Comparison of ENCODE assay signal across 9 cellular contexts in the genomic region with DNA sequence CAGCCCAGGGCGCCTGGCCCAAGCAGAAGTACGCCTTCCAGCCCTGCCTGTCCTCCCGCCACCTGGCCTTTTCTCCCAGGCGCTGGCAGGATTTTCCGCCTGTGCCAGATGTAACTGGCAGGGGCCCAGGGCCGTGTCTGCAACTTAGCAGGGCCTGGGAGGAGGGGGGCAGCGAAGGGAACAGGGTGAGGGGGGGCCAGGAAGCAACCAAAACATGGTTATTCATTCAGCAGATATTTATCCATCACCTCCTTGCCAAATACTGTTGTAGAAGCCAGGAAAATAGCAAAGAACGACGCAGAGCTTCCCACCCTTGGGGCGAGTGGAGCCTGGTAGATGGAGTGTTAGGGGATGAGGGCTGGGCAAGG. TPM values are rescaled to one million over a fixed set of nuclear protein-coding genes. Genes with fewer than 3 reads are reported as not detected.
A peak's percentile ranks its signal among the peaks of the same experiment; 100 is the strongest.
DNase-seq lines count a peak whose midpoint lies in the region; ATAC-seq, FAIRE-seq and TF ChIP-seq lines count a peak whose summit lies in the region.
"Had no signal": no experiment of that assay in that cellular context is flagged by ENCODE, and none has a peak within 500 bp of the region (broad histone marks: within the 10 kb centered on the region; RNA-seq: fewer than 3 reads in every experiment).

No MANE protein-coding gene starts in this region.

- H3K27me3 ChIP-seq in HepG2 (ENCODE audit: control insufficient read depth in 1 of 2, insufficient read depth in 2 of 2, low read length in 2 of 2) (peaks cover 0 to 55% of the 10 kb centered on the region in 2 experiments; a peak in 4 of 5 replicates), thyroid gland (no peaks in the 10 kb centered on the region)

- H3K9me3 ChIP-seq in HepG2 (ENCODE audit: low read length) (no peaks in the 10 kb centered on the region), thyroid gland (no peaks in the 10 kb centered on the region)

- no peak for TF ChIP-seq RAD21 in HepG2 (CRISPR knock-in tag; IDR thresholded peaks at IDR 0.05)

- H3K4me1 ChIP-seq in HepG2 (ENCODE audit: insufficient read depth, low read length) (peaks cover 54% of the 10 kb centered on the region), thyroid gland (peaks cover 36 to 40% of the 10 kb centered on the region in 2 donors)

- TF ChIP-seq EP300 in HepG2 (IDR thresholded peaks at IDR 0.05; ENCODE audit: low read depth in 2 of 2, low read length in 2 of 2), result no peak
- no peak for TF ChIP-seq EP300 in HepG2 (CRISPR knock-in tag; IDR thresholded peaks at IDR 0.05; ENCODE audit: borderline replicate concordance)

- H3K9ac ChIP-seq in HepG2 (ENCODE audit: insufficient read depth, low read depth, low read length), result no peak overlapping the region

- no peaks in the 10 kb centered on the region for H4K20me1 ChIP-seq in HepG2 (ENCODE audit: insufficient read depth, low read length)

- H3K4me3 Mint-ChIP-seq in MCF 10A (ENCODE audit: unreplicated experiment), result peak overlapping the region; percentile 17

- H3K4me3 ChIP-seq in HepG2 (replicated peaks in 1 of 3; ENCODE audit: insufficient read depth in 1 of 3, low read depth in 2 of 3, low read length in 3 of 3) (peak overlapping the region in 1 of 3 experiments; percentile 6; a peak in 1 of 6 replicates), thyroid gland (replicated peaks in 1 of 3) (no peak overlapping the region)

- no peaks in the 10 kb centered on the region for H3K79me2 ChIP-seq in HepG2 (ENCODE audit: insufficient read depth, low read length)

- H3K27ac Mint-ChIP-seq in MCF 10A (ENCODE audit: low read depth, unreplicated experiment), result peak overlapping the region; percentile 78

- peaks cover 24% of the 10 kb centered on the region for H3K4me1 Mint-ChIP-seq in MCF 10A (ENCODE audit: insufficient read depth, unreplicated experiment)

- H3K9me3 Mint-ChIP-seq in MCF 10A (ENCODE audit: unreplicated experiment), result no peaks in the 10 kb centered on the region

- CTCF ChIA-PET in MCF 10A (lab: Yijun Ruan, JAX) (interaction anchor here (0.6 kb wide), 2 partner anchors 107 to 169 kb away, joined by 3 to 4 read pairs; no protein-coding TSS in a partner anchor), HepG2 (lab: Yijun Ruan, JAX; ENCODE audit: low intra/inter-chr PET ratio, low total read pairs) (no interaction called here)

- in situ Hi-C loops in HepG2 (cut with HindIII; ENCODE audit: extremely low pct_ligation_motif_present, low pct_unique_long_range_greater_than_20kb), result no loop called here

- BruUV-seq in MCF 10A (replicated peaks; lab: Mats Ljungman, UMichigan), result no TSS peak
- BruUV-seq in HepG2 (replicated peaks; lab: Mats Ljungman, UMichigan), result no TSS peak

- FAIRE-seq in HepG2 (lab: Jason Lieb, UNC), result no peak

- TF ChIP-seq POLR2A in HepG2 (IDR thresholded peaks at IDR 0.05; ENCODE audit: insufficient read depth in 1 of 2, low read depth in 2 of 2, low read length in 2 of 2), result no peak
- no peak for TF ChIP-seq POLR2A in thyroid gland (IDR thresholded peaks at IDR 0.05)

- ATAC-seq in HepG2 (no peak; the same call in 2 of the 3 replicates), GM19324 (IDR thresholded peaks at IDR 0.05; ENCODE audit: low FRiP score, unreplicated experiment) (no peak), HG03469 (IDR thresholded peaks at IDR 0.05; ENCODE audit: unreplicated experiment) (no peak)

- 10% methylated on average over 6 of the region's 10 CpGs for WGBS in HepG2 (ENCODE audit: low lambda C conversion rate)
- 2 to 8% methylated on average over 7 to 10 of the region's 10 CpGs for WGBS in thyroid gland, 2 donors

- H3K36me3 ChIP-seq in HepG2 (replicated peaks in 1 of 2; ENCODE audit: control insufficient read depth in 1 of 2, insufficient read depth in 2 of 2, low read length in 2 of 2) (no peaks in the 10 kb centered on the region), thyroid gland (no peaks in the 10 kb centered on the region)

- intact Hi-C loops in MCF 10A (cut with micrococcal nuclease) (no loop called here), HepG2 (cut with micrococcal nuclease; ENCODE audit: unreplicated experiment) (no loop called here), thyroid gland (cut with DNase I) (no loop called here)

- TF ChIP-seq CTCF in MCF 10A (IDR thresholded peaks at IDR 0.05; ENCODE audit: unreplicated experiment) (no peak), HepG2 (CRISPR knock-in tag; IDR thresholded peaks at IDR 0.05) (no peak), thyroid gland (IDR thresholded peaks at IDR 0.05) (no peak)

- POLR2A ChIA-PET in MCF 10A (lab: Yijun Ruan, JAX), result interaction anchor here (1.0 to 1.5 kb wide), 3 partner anchors 40 to 73 kb away, joined by 3 to 8 read pairs (median 7); no protein-coding TSS in a partner anchor
- POLR2A ChIA-PET in HepG2 (lab: Yijun Ruan, JAX), result no interaction called here

- H3K27ac ChIP-seq in HepG2 (ENCODE audit: extremely low read length, insufficient read depth, low read length), result no peak overlapping the region
- H3K27ac ChIP-seq in thyroid gland, result peak overlapping the region; percentile 72 to 86 (median 76)
- H3K27ac ChIP-seq: 22Rv1 had no signal

- no peaks in the 10 kb centered on the region for H3K27me3 Mint-ChIP-seq in MCF 10A (ENCODE audit: insufficient read depth, unreplicated experiment)

- peak overlapping the region; percentile 13; the same call in 1 of the 2 replicates for H3K4me2 ChIP-seq in HepG2 (ENCODE audit: low read depth, low read length)

- no peak overlapping the region for H2AFZ ChIP-seq in HepG2 (ENCODE audit: low read length)

- DNase-seq in NCI-H146 (lab: John Stamatoyannopoulos, UW), result peak; percentile 16
- no peak for DNase-seq in NCI-H146 treated with DMSO at 0.1 percent for 48 hours (lab: John Stamatoyannopoulos, UW; ENCODE audit: unreplicated experiment)
- DNase-seq in MCF 10A (ENCODE audit: unreplicated experiment), result peak; percentile 90
- no peak for DNase-seq in HepG2 (ENCODE audit: low spot score)
- DNase-seq in thyroid gland, result peak; percentile 96 to 97
- no peak for DNase-seq in OCI-M2 (lab: John Stamatoyannopoulos, UW; ENCODE audit: unreplicated experiment)

- H3K36me3 Mint-ChIP-seq in MCF 10A (ENCODE audit: insufficient read depth, unreplicated experiment), result no peaks in the 10 kb centered on the region

RNA-seq across cellular contexts. Expression of gene TLE6, which starts 5.6 kb away (rescaled TPM):
- total RNA-seq in MCF 10A (2022) (0.89 and 2.9 TPM in 2 replicates), HepG2 (2016; rRNA removed; fragmentation: Illumina TruSeq; extraction: Trizol) (0.24 and 0.28 TPM in 2 replicates), thyroid gland (10 to 100 TPM in 3 of 4 donors, 1 to 10 TPM in 1; 2.4 to 20.7 (median 11.6) TPM)
- total RNA-seq in HepG2 (2016; cell fraction: cytosol; rRNA removed; fragmentation: Illumina TruSeq; extraction: Trizol; ENCODE audit: low read depth), result not detected in 2 replicates
- total RNA-seq in HepG2 (2016; cell fraction: insoluble cytoplasmic fraction; rRNA removed; fragmentation: Illumina TruSeq; extraction: Trizol), result 0.06 TPM in 1 of 2 replicates, not detected in the other
- not detected in 2 replicates for total RNA-seq in HepG2 (2016; cell fraction: membrane; rRNA removed; fragmentation: Illumina TruSeq; extraction: Trizol)
- not detected in 2 replicates for total RNA-seq in HepG2 (2016; cell fraction: nucleus; rRNA removed; fragmentation: Illumina TruSeq; extraction: Trizol)
- 5.5 and 6.4 TPM in 2 replicates for polyA plus RNA-seq in HepG2 (2011; rRNA removed)
- 4.2 TPM in 2 replicates for polyA plus RNA-seq in HepG2 (2011; cell fraction: cytosol; rRNA removed)
- polyA plus RNA-seq in HepG2 (2011; cell fraction: nucleus; rRNA removed), result 18.3 and 20.1 TPM in 2 replicates
- polyA plus RNA-seq in HepG2 (2012), result 1.5 and 1.9 TPM in 2 replicates
- 0.19 and 0.32 TPM in 2 replicates for polyA plus RNA-seq in HepG2 (2016; cell fraction: cytosol; fragmentation: Illumina TruSeq; extraction: Trizol; ENCODE audit: low read depth)
- not detected in 2 replicates for polyA plus RNA-seq in HepG2 (2016; cell fraction: insoluble cytoplasmic fraction; fragmentation: Illumina TruSeq; extraction: Trizol; ENCODE audit: low read depth)
- not detected in 2 replicates for polyA plus RNA-seq in HepG2 (2016; cell fraction: membrane; fragmentation: Illumina TruSeq; extraction: Trizol; ENCODE audit: low read depth)
- 1.00 TPM in 1 of 2 replicates, not detected in the other for polyA plus RNA-seq in HepG2 (2016; cell fraction: nucleus; fragmentation: Illumina TruSeq; extraction: Trizol; ENCODE audit: insufficient read depth, low read depth)
- polyA minus RNA-seq in HepG2 (2011; rRNA and poly(A)+ RNA removed; ENCODE audit: low replicate concordance), result 4.2 and 4.9 TPM in 2 replicates
- 2.4 TPM in 1 of 2 replicates, not detected in the other for polyA minus RNA-seq in HepG2 (2011; cell fraction: cytosol; rRNA and poly(A)+ RNA removed)
- 3.2 and 5.0 TPM in 2 replicates for polyA minus RNA-seq in HepG2 (2011; cell fraction: nucleus; rRNA and poly(A)+ RNA removed)

RNA-seq across cellular contexts. Expression of gene ZNF77, which starts 38.2 kb away (rescaled TPM):
- total RNA-seq in MCF 10A (2022) (4.7 and 4.9 TPM in 2 replicates), HepG2 (2016; rRNA removed; fragmentation: Illumina TruSeq; extraction: Trizol) (11.5 and 12.6 TPM in 2 replicates), thyroid gland (1 to 10 TPM; 5.1 to 7.0 (median 6.2) TPM)
- 2.9 and 3.5 TPM in 2 replicates for total RNA-seq in HepG2 (2016; cell fraction: cytosol; rRNA removed; fragmentation: Illumina TruSeq; extraction: Trizol; ENCODE audit: low read depth)
- total RNA-seq in HepG2 (2016; cell fraction: insoluble cytoplasmic fraction; rRNA removed; fragmentation: Illumina TruSeq; extraction: Trizol), result 10.1 and 13.6 TPM in 2 replicates
- 7.1 and 7.2 TPM in 2 replicates for total RNA-seq in HepG2 (2016; cell fraction: membrane; rRNA removed; fragmentation: Illumina TruSeq; extraction: Trizol)
- 8.2 and 9.0 TPM in 2 replicates for total RNA-seq in HepG2 (2016; cell fraction: nucleus; rRNA removed; fragmentation: Illumina TruSeq; extraction: Trizol)
- 7.1 and 7.8 TPM in 2 replicates for polyA plus RNA-seq in HepG2 (2011; rRNA removed)
- polyA plus RNA-seq in HepG2 (2011; cell fraction: cytosol; rRNA removed), result 3.6 and 5.6 TPM in 2 replicates
- polyA plus RNA-seq in HepG2 (2011; cell fraction: nucleus; rRNA removed), result 5.3 and 7.8 TPM in 2 replicates
- polyA plus RNA-seq in HepG2 (2012), result 5.3 and 5.9 TPM in 2 replicates
- 0.84 and 1.0 TPM in 2 replicates for polyA plus RNA-seq in HepG2 (2016; cell fraction: cytosol; fragmentation: Illumina TruSeq; extraction: Trizol; ENCODE audit: low read depth)
- polyA plus RNA-seq in HepG2 (2016; cell fraction: insoluble cytoplasmic fraction; fragmentation: Illumina TruSeq; extraction: Trizol; ENCODE audit: low read depth), result 9.3 and 9.6 TPM in 2 replicates
- 2.7 and 2.9 TPM in 2 replicates for polyA plus RNA-seq in HepG2 (2016; cell fraction: membrane; fragmentation: Illumina TruSeq; extraction: Trizol; ENCODE audit: low read depth)
- 14.6 and 16.9 TPM in 2 replicates for polyA plus RNA-seq in HepG2 (2016; cell fraction: nucleus; fragmentation: Illumina TruSeq; extraction: Trizol; ENCODE audit: insufficient read depth, low read depth)
- polyA minus RNA-seq in HepG2 (2011; rRNA and poly(A)+ RNA removed; ENCODE audit: low replicate concordance), result 6.2 and 7.9 TPM in 2 replicates
- polyA minus RNA-seq in HepG2 (2011; cell fraction: cytosol; rRNA and poly(A)+ RNA removed), result 2.5 and 5.3 TPM in 2 replicates
- 5.7 and 10.9 TPM in 2 replicates for polyA minus RNA-seq in HepG2 (2011; cell fraction: nucleus; rRNA and poly(A)+ RNA removed)

RNA-seq across cellular contexts. Expression of gene TLE2, which starts 46.1 kb away (rescaled TPM):
- total RNA-seq in MCF 10A (2022) (1.9 and 3.0 TPM in 2 replicates), HepG2 (2016; rRNA removed; fragmentation: Illumina TruSeq; extraction: Trizol) (0.07 TPM in 1 of 2 replicates, not detected in the other), thyroid gland (100 to 1,000 TPM in 1 of 4 donors, 10 to 100 TPM in 3; 81.3 to 114 (median 90.3) TPM)
- total RNA-seq in HepG2 (2016; cell fraction: cytosol; rRNA removed; fragmentation: Illumina TruSeq; extraction: Trizol; ENCODE audit: low read depth), result not detected in 2 replicates
- total RNA-seq in HepG2 (2016; cell fraction: insoluble cytoplasmic fraction; rRNA removed; fragmentation: Illumina TruSeq; extraction: Trizol), result not detected in 2 replicates
- 0.14 and 0.15 TPM in 2 replicates for total RNA-seq in HepG2 (2016; cell fraction: membrane; rRNA removed; fragmentation: Illumina TruSeq; extraction: Trizol)
- total RNA-seq in HepG2 (2016; cell fraction: nucleus; rRNA removed; fragmentation: Illumina TruSeq; extraction: Trizol), result not detected in 2 replicates
- polyA plus RNA-seq in HepG2 (2011; rRNA removed), result 0.72 and 0.81 TPM in 2 replicates
- 0.21 and 0.25 TPM in 2 replicates for polyA plus RNA-seq in HepG2 (2011; cell fraction: cytosol; rRNA removed)
- 1.8 and 1.9 TPM in 2 replicates for polyA plus RNA-seq in HepG2 (2011; cell fraction: nucleus; rRNA removed)
- 0.67 and 0.75 TPM in 2 replicates for polyA plus RNA-seq in HepG2 (2012)
- 0.19 and 0.40 TPM in 2 replicates for polyA plus RNA-seq in HepG2 (2016; cell fraction: cytosol; fragmentation: Illumina TruSeq; extraction: Trizol; ENCODE audit: low read depth)
- 0.13 TPM in 1 of 2 replicates, not detected in the other for polyA plus RNA-seq in HepG2 (2016; cell fraction: insoluble cytoplasmic fraction; fragmentation: Illumina TruSeq; extraction: Trizol; ENCODE audit: low read depth)
- 0.23 and 0.82 TPM in 2 replicates for polyA plus RNA-seq in HepG2 (2016; cell fraction: membrane; fragmentation: Illumina TruSeq; extraction: Trizol; ENCODE audit: low read depth)
- polyA plus RNA-seq in HepG2 (2016; cell fraction: nucleus; fragmentation: Illumina TruSeq; extraction: Trizol; ENCODE audit: insufficient read depth, low read depth), result 0.56 TPM in 1 of 2 replicates, not detected in the other
- polyA minus RNA-seq in HepG2 (2011; rRNA and poly(A)+ RNA removed; ENCODE audit: low replicate concordance), result 1.3 and 12.9 TPM in 2 replicates
- polyA minus RNA-seq in HepG2 (2011; cell fraction: cytosol; rRNA and poly(A)+ RNA removed), result 0.35 and 0.89 TPM in 2 replicates
- polyA minus RNA-seq in HepG2 (2011; cell fraction: nucleus; rRNA and poly(A)+ RNA removed), result 0.77 TPM in 1 of 2 replicates, not detected in the other

Comparison
In these comparisons a context has a peak if more than half of its experiments do, and no peak if none do; other contexts are left out.
1. DNase-seq: peak in NCI-H146 (single experiment), MCF 10A (single experiment) and thyroid gland (2 of 2); none in NCI-H146 treated with DMSO at 0.1 percent for 48 hours (single experiment), HepG2 (single experiment) and OCI-M2 (single experiment).
2. RNA of gene TLE2, which starts 46.1 kb away (total RNA-seq): 81.3 to 114 TPM in thyroid gland; 1.9 to 3.0 TPM in MCF 10A and 0.07 to 0.15 TPM in HepG2; every median in the first group is over 10 times any median in the second.